Comparison of ENCODE assay signal across 8 cellular contexts in genomic region chr5:141811287-141812155, GRCh38.
DNase-seq lines count a peak whose midpoint lies in the region; ATAC-seq and TF ChIP-seq lines count a peak whose summit lies in the region.

No MANE protein-coding gene starts in this region.

- H3K4me3 ChIP-seq in GM12864 (ENCODE audit: low read depth, low read length) = no peak overlapping the region
- H3K4me3 ChIP-seq in body of pancreas = no peak overlapping the region
- H3K4me3 ChIP-seq in thyroid gland (replicated peaks in 1 of 3) = no peak overlapping the region

- DNase-seq in GM12864 (ENCODE audit: low read depth) = no peak
- peak; percentile 55 for DNase-seq in RPMI8226
- peak in 2 of 4 donors; percentile 20 to 27 for DNase-seq in body of pancreas
- peak; percentile 80 for DNase-seq in left kidney (ENCODE audit: low read depth, low spot score)
- peak in 1 of 2 donors; percentile 17 for DNase-seq in thyroid gland

- H3K4me1 ChIP-seq in body of pancreas (peaks cover 6% of the 10 kb centered on the region), thyroid gland (peaks cover 0 to 1% of the 10 kb centered on the region in 2 donors)

- H3K9me3 ChIP-seq in body of pancreas (no peaks in the 10 kb centered on the region), thyroid gland (no peaks in the 10 kb centered on the region)

- no peak for TF ChIP-seq POLR2A in body of pancreas (IDR thresholded peaks at IDR 0.05)
- no peak for TF ChIP-seq POLR2A in thyroid gland (IDR thresholded peaks at IDR 0.05)

- TF ChIP-seq CTCF in GM12864 (IDR thresholded peaks at IDR 0.05; ENCODE audit: low read depth, low read length, missing control alignments) (peak; percentile 80), body of pancreas (IDR thresholded peaks at IDR 0.05) (peak; percentile 19 to 48 (median 43)), thyroid gland (IDR thresholded peaks at IDR 0.05) (peak in 4 of 6 experiments; percentile 29 to 57 (median 40))

- WGBS in body of pancreas, 2 donors = 11 to 20% methylated on average over 9 to 23 of the region's 29 CpGs
- 17 to 22% methylated on average over 14 of the region's 29 CpGs for WGBS in thyroid gland, 2 donors

- ATAC-seq in HG02571 (IDR thresholded peaks at IDR 0.05; ENCODE audit: unreplicated experiment) = peak; percentile 56
- ATAC-seq in body of pancreas = peak; percentile 18
- ATAC-seq in GM18498 (IDR thresholded peaks at IDR 0.05; ENCODE audit: unreplicated experiment) = no peak
- ATAC-seq in GM18861 (IDR thresholded peaks at IDR 0.05; ENCODE audit: unreplicated experiment) = no peak

- H3K27me3 ChIP-seq in body of pancreas (no peaks in the 10 kb centered on the region), thyroid gland (no peaks in the 10 kb centered on the region)

- H3K27ac ChIP-seq in body of pancreas (no peak overlapping the region), thyroid gland (no peak overlapping the region)

- intact Hi-C loops in body of pancreas (cut with DNase I) = no loop called here
- intact Hi-C loops in thyroid gland (cut with DNase I) = no loop called here

- H3K36me3 ChIP-seq in body of pancreas (replicated peaks in 1 of 2; ENCODE audit: insufficient read depth in 1 of 2, low read depth in 2 of 2) = no peaks in the 10 kb centered on the region
- no peaks in the 10 kb centered on the region for H3K36me3 ChIP-seq in thyroid gland

Comparison
In these comparisons a context has a peak if more than half of its experiments do, and no peak if none do; other contexts are left out.
1. ATAC-seq: peak in HG02571 (single experiment) and body of pancreas (single experiment); none in GM18498 (single experiment) and GM18861 (single experiment).
2. Peak in every context shown above with its lines, with median percentiles within 50 percentile points of each other: CTCF ChIP-seq.